Comparison of ENCODE assay signal across 1 cellular context in the genomic region with DNA sequence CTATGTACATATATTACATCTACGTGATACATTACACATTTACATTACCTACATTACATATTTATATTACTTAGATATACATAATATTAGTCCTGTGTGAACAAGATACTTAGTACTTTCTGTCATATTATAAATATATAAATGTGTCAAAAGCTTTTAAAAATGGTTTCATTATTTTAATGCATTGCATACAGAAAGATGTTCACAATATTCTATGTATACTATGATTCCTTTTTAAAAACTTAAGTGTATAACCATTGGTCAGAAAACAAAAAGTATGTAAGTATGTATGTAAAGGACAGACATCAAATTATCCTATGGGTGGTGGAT.
TF ChIP-seq lines count a peak whose summit lies in the region.

No MANE protein-coding gene starts in this region.

TF ChIP-seq in endothelial cell of umbilical vein, 7 proteins besides CTCF, POLR2A, EP300 and RAD21:
- no peak for TF ChIP-seq MYC (IDR thresholded peaks at IDR 0.05; ENCODE audit: low read depth, low read length)
